9 cellular contexts compared by ENCODE assay signal in genomic region chr2:99403524-99403923, GRCh38.
DNase-seq lines count a peak whose midpoint lies in the region; ATAC-seq, FAIRE-seq and TF ChIP-seq lines count a peak whose summit lies in the region.
"Had no signal": no experiment of that assay in that cellular context is flagged by ENCODE, and none has a peak within 500 bp of the region (broad histone marks: within the 10 kb centered on the region; RNA-seq: fewer than 3 reads in every experiment).

No MANE protein-coding gene starts in this region.

- no peak overlapping the region for H3K4me3 Mint-ChIP-seq in astrocyte (ENCODE audit: unreplicated experiment)

- no peaks in the 10 kb centered on the region for H4K20me1 ChIP-seq in astrocyte (ENCODE audit: insufficient read depth, low read length)

- DNase-seq in Right ventricle myocardium inferior (ENCODE audit: missing footprints): no peak
- no peak for DNase-seq in cardiac septum (ENCODE audit: low spot score)
- DNase-seq in astrocyte (ENCODE audit: low read depth): no peak
- peak; percentile 77 for DNase-seq in islet precursor cell
- no peak for DNase-seq in D721Med (ENCODE audit: insufficient read length, low spot score)
- DNase-seq in cerebellum (ENCODE audit: low spot score): no peak
- DNase-seq: activated CD4-positive, alpha-beta T cell treated with anti-CD3 and anti-CD28 coated beads, Interleukin-2, amount 50 U/mL, for 1 hour had no signal

- peaks cover 68% of the 10 kb centered on the region for H3K36me3 ChIP-seq in astrocyte (ENCODE audit: insufficient read depth, low read length)

- H3K4me1 Mint-ChIP-seq in astrocyte (ENCODE audit: low read depth, unreplicated experiment): peaks cover 15% of the 10 kb centered on the region

- no peaks in the 10 kb centered on the region for H3K27me3 ChIP-seq in astrocyte (ENCODE audit: insufficient read depth, low read length)

- H3K4me2 ChIP-seq in astrocyte (ENCODE audit: low read length): no peak overlapping the region

- ATAC-seq in Right ventricle myocardium inferior: peak; percentile 50
- ATAC-seq in GM21576 (IDR thresholded peaks at IDR 0.05; ENCODE audit: unreplicated experiment): no peak
- no peak for ATAC-seq in GM18520 (IDR thresholded peaks at IDR 0.05; ENCODE audit: unreplicated experiment)

- no peak overlapping the region for H2AFZ ChIP-seq in astrocyte (ENCODE audit: low read depth, low read length)

- intact Hi-C loops in Right ventricle myocardium inferior (cut with DNase I) (loop anchor here (5.0 kb wide), 1 partner anchor 66 kb away; the partner anchor contains the start of genes EIF5B and TXNDC9), cardiac septum (cut with DNase I) (loop anchor here (5.0 kb wide), 1 partner anchor 66 kb away; the partner anchor contains the start of genes EIF5B and TXNDC9)

- no peak overlapping the region for H3K4me3 ChIP-seq in astrocyte (ENCODE audit: insufficient read depth, low read depth, low read length)

- no peaks in the 10 kb centered on the region for H3K27me3 Mint-ChIP-seq in astrocyte (ENCODE audit: low read depth, unreplicated experiment)

- H3K9me3 ChIP-seq in astrocyte (ENCODE audit: insufficient read depth, low read depth, low read length): no peaks in the 10 kb centered on the region

- TF ChIP-seq CTCF in astrocyte (IDR thresholded peaks at IDR 0.05; ENCODE audit: insufficient read depth, low read depth, low read length): no peak
- TF ChIP-seq CTCF in D721Med (IDR thresholded peaks at IDR 0.05; ENCODE audit: insufficient read depth, missing control alignments): no peak

- H3K27ac ChIP-seq in astrocyte (ENCODE audit: low read depth, low read length): no peak overlapping the region

- H3K4me1 ChIP-seq in astrocyte (ENCODE audit: insufficient read depth, low read length): no peaks in the 10 kb centered on the region

- no peaks in the 10 kb centered on the region for H3K9me3 Mint-ChIP-seq in astrocyte (ENCODE audit: unreplicated experiment)

- no peaks in the 10 kb centered on the region for H3K79me2 ChIP-seq in astrocyte (ENCODE audit: insufficient read depth, low read length)

- H3K27ac Mint-ChIP-seq in astrocyte (ENCODE audit: unreplicated experiment): peak overlapping the region; percentile 8

- peak; percentile 17 for FAIRE-seq in astrocyte (lab: Jason Lieb, UNC)
- no peak for FAIRE-seq in D721Med (lab: Jason Lieb, UNC)

- H3K36me3 Mint-ChIP-seq in astrocyte (ENCODE audit: low read depth, unreplicated experiment): peaks cover 12% of the 10 kb centered on the region

- no peak overlapping the region for H3K9ac ChIP-seq in astrocyte (ENCODE audit: low read length)
